In genomic region chr5:80569961-80570786, GRCh38 we compare ENCODE assay signal across 8 cellular contexts.
DNase-seq lines count a peak whose midpoint lies in the region; ATAC-seq and TF ChIP-seq lines count a peak whose summit lies in the region.

ANKRD34B (minus strand) TSS chr5:80570280; CDS start chr5:80560019, 10,261 bp downstream.

- H3K4me1 Mint-ChIP-seq in activated naive CD8-positive, alpha-beta T cell (ENCODE audit: low read depth), result peaks cover 4% of the 10 kb centered on the region

- DNase-seq in DMS79 treated with DMSO at 0.1 percent for 48 hours (lab: John Stamatoyannopoulos, UW), result peak; percentile 21
- no peak for DNase-seq in DMS79 (lab: John Stamatoyannopoulos, UW)
- peak; percentile 16 to 30 for DNase-seq in stimulated activated CD4-positive, alpha-beta T cell treated with anti-CD3 and anti-CD28 coated beads, Interleukin-15, amount 100 ng/mL, for 48 hours (ENCODE audit: low read depth in 2 of 2)

- H3K4me1 ChIP-seq in iPS-18a (ENCODE audit: control insufficient read depth, low read depth, low read length), result no peaks in the 10 kb centered on the region

- no peak within 1 kb of the TSS for H3K9ac ChIP-seq in iPS-18a (ENCODE audit: low read length)

- no peak for TF ChIP-seq EP300 in Ishikawa (IDR thresholded peaks at IDR 0.05; ENCODE audit: borderline replicate concordance)

- H3K9me3 Mint-ChIP-seq in activated naive CD8-positive, alpha-beta T cell (ENCODE audit: low read depth), result no peaks in the 10 kb centered on the region

- H3K27me3 Mint-ChIP-seq in activated naive CD8-positive, alpha-beta T cell, result peaks cover 43% of the 10 kb centered on the region

- peaks cover 52% of the 10 kb centered on the region for H3K27me3 ChIP-seq in iPS-18a (ENCODE audit: control insufficient read depth, insufficient read depth, low read length)

- no peaks in the 10 kb centered on the region for H3K36me3 ChIP-seq in iPS-18a (ENCODE audit: control insufficient read depth, low read depth, low read length)

- peak within 1 kb of the TSS; percentile 77 for H3K4me3 Mint-ChIP-seq in activated naive CD8-positive, alpha-beta T cell

- H3K27ac Mint-ChIP-seq in activated naive CD8-positive, alpha-beta T cell, result no peak within 1 kb of the TSS

- H3K4me3 ChIP-seq in iPS-18a (ENCODE audit: low read length), result peak within 1 kb of the TSS; percentile 45

- no peaks in the 10 kb centered on the region for H3K36me3 Mint-ChIP-seq in activated naive CD8-positive, alpha-beta T cell

- ATAC-seq in GM18858 (IDR thresholded peaks at IDR 0.05; ENCODE audit: unreplicated experiment) (no peak), GM21717 (IDR thresholded peaks at IDR 0.05; ENCODE audit: unreplicated experiment) (no peak)

- H3K9me3 ChIP-seq in iPS-18a (ENCODE audit: control insufficient read depth, low read depth, low read length), result no peaks in the 10 kb centered on the region

- H3K27ac ChIP-seq in iPS-18a (ENCODE audit: low read length), result no peak within 1 kb of the TSS

- TF ChIP-seq RAD21 in Ishikawa (IDR thresholded peaks at IDR 0.05; ENCODE audit: low read depth), result no peak

TF ChIP-seq in Ishikawa, 13 proteins besides CTCF, POLR2A, EP300 and RAD21:
- TF ChIP-seq TCF12 (IDR thresholded peaks at IDR 0.05; ENCODE audit: low read depth) (0 out of 2 replicates have a peak, but pooled peaks have one; percentile 7), MAX (IDR thresholded peaks at IDR 0.05) (peak; percentile 35; the same call in 1 of the 2 replicates), NFIC (IDR thresholded peaks at IDR 0.05) (no peak)
